1 cellular context compared by ENCODE assay signal in the genomic region with DNA sequence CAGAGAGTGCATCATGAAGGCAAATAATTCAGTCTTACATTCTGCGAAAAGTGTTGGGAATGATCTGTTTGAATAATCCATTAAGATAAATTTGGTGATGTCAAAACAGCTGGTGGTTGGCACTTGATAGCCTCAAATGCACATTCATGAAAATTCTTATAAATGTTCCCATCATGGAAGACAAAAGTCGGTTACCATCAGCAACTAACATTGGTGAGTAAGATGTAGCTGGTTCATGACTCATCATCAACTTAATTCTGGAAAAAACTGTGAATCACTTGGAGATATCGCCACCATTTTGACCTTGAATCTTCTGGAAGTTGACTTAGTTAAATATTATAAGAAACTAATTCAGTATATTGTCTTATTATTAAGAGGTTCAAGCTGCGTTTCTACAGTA.
TF ChIP-seq lines count a peak whose summit lies in the region.

No MANE protein-coding gene starts in this region.

TF ChIP-seq in H1, 55 proteins besides CTCF, POLR2A, EP300 and RAD21:
- TF ChIP-seq SIN3A (conservative IDR thresholded peaks at IDR 0.05 in 1 of 2, IDR thresholded peaks at IDR 0.05 in 1 of 2; ENCODE audit: low read depth in 1 of 2, low read length in 2 of 2) (no peak), SP2 (IDR thresholded peaks at IDR 0.05; ENCODE audit: low read length) (no peak), NRF1 (IDR thresholded peaks at IDR 0.05; ENCODE audit: low read depth, low read length) (no peak), TBP (IDR thresholded peaks at IDR 0.05; ENCODE audit: low read depth, low read length) (no peak), SAP30 (IDR thresholded peaks at IDR 0.05; ENCODE audit: insufficient read depth, insufficient replicate concordance, low read length) (no peak), CTBP2 (IDR thresholded peaks at IDR 0.05; ENCODE audit: borderline replicate concordance, insufficient read depth, insufficient read length, low read length) (no peak), KDM5A (IDR thresholded peaks at IDR 0.05; ENCODE audit: low read length) (no peak), CHD1 (IDR thresholded peaks at IDR 0.05; ENCODE audit: low read depth, low read length) (no peak), SP4 (IDR thresholded peaks at IDR 0.05; ENCODE audit: low read length) (no peak), SIRT6 (IDR thresholded peaks at IDR 0.05; ENCODE audit: low read length) (no peak), BCL11A (IDR thresholded peaks at IDR 0.05; ENCODE audit: low read depth in 2 of 2, low read length in 2 of 2) (no peak)
- TF ChIP-seq, protein P1, sequence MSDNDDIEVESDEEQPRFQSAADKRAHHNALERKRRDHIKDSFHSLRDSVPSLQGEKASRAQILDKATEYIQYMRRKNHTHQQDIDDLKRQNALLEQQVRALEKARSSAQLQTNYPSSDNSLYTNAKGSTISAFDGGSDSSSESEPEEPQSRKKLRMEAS (IDR thresholded peaks at IDR 0.05): no peak
- TF ChIP-seq, protein P2, sequence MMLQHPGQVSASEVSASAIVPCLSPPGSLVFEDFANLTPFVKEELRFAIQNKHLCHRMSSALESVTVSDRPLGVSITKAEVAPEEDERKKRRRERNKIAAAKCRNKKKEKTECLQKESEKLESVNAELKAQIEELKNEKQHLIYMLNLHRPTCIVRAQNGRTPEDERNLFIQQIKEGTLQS (IDR thresholded peaks at IDR 0.05; ENCODE audit: insufficient read depth, low read depth, low read length): no peak
- TF ChIP-seq, protein P3, sequence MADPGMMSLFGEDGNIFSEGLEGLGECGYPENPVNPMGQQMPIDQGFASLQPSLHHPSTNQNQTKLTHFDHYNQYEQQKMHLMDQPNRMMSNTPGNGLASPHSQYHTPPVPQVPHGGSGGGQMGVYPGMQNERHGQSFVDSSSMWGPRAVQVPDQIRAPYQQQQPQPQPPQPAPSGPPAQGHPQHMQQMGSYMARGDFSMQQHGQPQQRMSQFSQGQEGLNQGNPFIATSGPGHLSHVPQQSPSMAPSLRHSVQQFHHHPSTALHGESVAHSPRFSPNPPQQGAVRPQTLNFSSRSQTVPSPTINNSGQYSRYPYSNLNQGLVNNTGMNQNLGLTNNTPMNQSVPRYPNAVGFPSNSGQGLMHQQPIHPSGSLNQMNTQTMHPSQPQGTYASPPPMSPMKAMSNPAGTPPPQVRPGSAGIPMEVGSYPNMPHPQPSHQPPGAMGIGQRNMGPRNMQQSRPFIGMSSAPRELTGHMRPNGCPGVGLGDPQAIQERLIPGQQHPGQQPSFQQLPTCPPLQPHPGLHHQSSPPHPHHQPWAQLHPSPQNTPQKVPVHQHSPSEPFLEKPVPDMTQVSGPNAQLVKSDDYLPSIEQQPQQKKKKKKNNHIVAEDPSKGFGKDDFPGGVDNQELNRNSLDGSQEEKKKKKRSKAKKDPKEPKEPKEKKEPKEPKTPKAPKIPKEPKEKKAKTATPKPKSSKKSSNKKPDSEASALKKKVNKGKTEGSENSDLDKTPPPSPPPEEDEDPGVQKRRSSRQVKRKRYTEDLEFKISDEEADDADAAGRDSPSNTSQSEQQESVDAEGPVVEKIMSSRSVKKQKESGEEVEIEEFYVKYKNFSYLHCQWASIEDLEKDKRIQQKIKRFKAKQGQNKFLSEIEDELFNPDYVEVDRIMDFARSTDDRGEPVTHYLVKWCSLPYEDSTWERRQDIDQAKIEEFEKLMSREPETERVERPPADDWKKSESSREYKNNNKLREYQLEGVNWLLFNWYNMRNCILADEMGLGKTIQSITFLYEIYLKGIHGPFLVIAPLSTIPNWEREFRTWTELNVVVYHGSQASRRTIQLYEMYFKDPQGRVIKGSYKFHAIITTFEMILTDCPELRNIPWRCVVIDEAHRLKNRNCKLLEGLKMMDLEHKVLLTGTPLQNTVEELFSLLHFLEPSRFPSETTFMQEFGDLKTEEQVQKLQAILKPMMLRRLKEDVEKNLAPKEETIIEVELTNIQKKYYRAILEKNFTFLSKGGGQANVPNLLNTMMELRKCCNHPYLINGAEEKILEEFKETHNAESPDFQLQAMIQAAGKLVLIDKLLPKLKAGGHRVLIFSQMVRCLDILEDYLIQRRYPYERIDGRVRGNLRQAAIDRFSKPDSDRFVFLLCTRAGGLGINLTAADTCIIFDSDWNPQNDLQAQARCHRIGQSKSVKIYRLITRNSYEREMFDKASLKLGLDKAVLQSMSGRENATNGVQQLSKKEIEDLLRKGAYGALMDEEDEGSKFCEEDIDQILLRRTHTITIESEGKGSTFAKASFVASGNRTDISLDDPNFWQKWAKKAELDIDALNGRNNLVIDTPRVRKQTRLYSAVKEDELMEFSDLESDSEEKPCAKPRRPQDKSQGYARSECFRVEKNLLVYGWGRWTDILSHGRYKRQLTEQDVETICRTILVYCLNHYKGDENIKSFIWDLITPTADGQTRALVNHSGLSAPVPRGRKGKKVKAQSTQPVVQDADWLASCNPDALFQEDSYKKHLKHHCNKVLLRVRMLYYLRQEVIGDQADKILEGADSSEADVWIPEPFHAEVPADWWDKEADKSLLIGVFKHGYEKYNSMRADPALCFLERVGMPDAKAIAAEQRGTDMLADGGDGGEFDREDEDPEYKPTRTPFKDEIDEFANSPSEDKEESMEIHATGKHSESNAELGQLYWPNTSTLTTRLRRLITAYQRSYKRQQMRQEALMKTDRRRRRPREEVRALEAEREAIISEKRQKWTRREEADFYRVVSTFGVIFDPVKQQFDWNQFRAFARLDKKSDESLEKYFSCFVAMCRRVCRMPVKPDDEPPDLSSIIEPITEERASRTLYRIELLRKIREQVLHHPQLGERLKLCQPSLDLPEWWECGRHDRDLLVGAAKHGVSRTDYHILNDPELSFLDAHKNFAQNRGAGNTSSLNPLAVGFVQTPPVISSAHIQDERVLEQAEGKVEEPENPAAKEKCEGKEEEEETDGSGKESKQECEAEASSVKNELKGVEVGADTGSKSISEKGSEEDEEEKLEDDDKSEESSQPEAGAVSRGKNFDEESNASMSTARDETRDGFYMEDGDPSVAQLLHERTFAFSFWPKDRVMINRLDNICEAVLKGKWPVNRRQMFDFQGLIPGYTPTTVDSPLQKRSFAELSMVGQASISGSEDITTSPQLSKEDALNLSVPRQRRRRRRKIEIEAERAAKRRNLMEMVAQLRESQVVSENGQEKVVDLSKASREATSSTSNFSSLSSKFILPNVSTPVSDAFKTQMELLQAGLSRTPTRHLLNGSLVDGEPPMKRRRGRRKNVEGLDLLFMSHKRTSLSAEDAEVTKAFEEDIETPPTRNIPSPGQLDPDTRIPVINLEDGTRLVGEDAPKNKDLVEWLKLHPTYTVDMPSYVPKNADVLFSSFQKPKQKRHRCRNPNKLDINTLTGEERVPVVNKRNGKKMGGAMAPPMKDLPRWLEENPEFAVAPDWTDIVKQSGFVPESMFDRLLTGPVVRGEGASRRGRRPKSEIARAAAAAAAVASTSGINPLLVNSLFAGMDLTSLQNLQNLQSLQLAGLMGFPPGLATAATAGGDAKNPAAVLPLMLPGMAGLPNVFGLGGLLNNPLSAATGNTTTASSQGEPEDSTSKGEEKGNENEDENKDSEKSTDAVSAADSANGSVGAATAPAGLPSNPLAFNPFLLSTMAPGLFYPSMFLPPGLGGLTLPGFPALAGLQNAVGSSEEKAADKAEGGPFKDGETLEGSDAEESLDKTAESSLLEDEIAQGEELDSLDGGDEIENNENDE (IDR thresholded peaks at IDR 0.05; ENCODE audit: insufficient replicate concordance, low read length): no peak
